In genomic region chr2:64166212-64166611, GRCh38 we compare ENCODE assay signal across 21 cellular contexts. TPM values are rescaled to one million over a fixed set of nuclear protein-coding genes. Genes with fewer than 3 reads are reported as not detected.
DNase-seq lines count a peak whose midpoint lies in the region; ATAC-seq lines count a peak whose summit lies in the region.
"Had no signal": no experiment of that assay in that cellular context is flagged by ENCODE, and none has a peak within 500 bp of the region (broad histone marks: within the 10 kb centered on the region; RNA-seq: fewer than 3 reads in every experiment).

No MANE protein-coding gene starts in this region.

- H3K36me3 Mint-ChIP-seq in activated CD4-positive, alpha-beta memory T cell treated with anti-CD3 and anti-CD28 coated beads for 36 hours, result no peaks in the 10 kb centered on the region
- no peaks in the 10 kb centered on the region for H3K36me3 Mint-ChIP-seq in activated CD4-positive, alpha-beta memory T cell treated with anti-CD3 and anti-CD28 coated beads, Interleukin-2, amount 10 ng/mL, durations not matched to agents 7 days and 5 days (ENCODE audit: low read depth)
- H3K36me3 Mint-ChIP-seq in activated T-helper 17 cell treated with anti-CD3 and anti-CD28 coated beads, Interleukin-2, amount 50 U/mL, for 72 hours (ENCODE audit: low read depth), result no peaks in the 10 kb centered on the region
- H3K36me3 Mint-ChIP-seq: CD4-positive, CD25-positive, alpha-beta regulatory T cell had no signal

- intact Hi-C loops in activated CD4-positive, alpha-beta memory T cell treated with anti-CD3 and anti-CD28 coated beads for 36 hours (cut with micrococcal nuclease), result loop anchor here (1.0 to 2.0 kb wide), 4 partner anchors 22 to 65 kb away; partner anchors contain the start of gene PELI1

- CTCF ChIA-PET in activated CD4-positive, alpha-beta memory T cell treated with anti-CD3 and anti-CD28 coated beads for 36 hours (lab: Charles Lee), result no interaction called here
- CTCF ChIA-PET in activated CD4-positive, alpha-beta memory T cell treated with anti-CD3 and anti-CD28 coated beads, Interleukin-2, amount 10 ng/mL, durations not matched to agents 7 days and 5 days (lab: Charles Lee), result no interaction called here

- POLR2A ChIA-PET in activated CD4-positive, alpha-beta memory T cell treated with anti-CD3 and anti-CD28 coated beads for 36 hours (lab: Charles Lee), result interaction anchor here (2.9 kb wide), 1 partner anchor 48 kb away, joined by 12 read pairs; no protein-coding TSS in a partner anchor
- POLR2A ChIA-PET in activated CD4-positive, alpha-beta memory T cell treated with anti-CD3 and anti-CD28 coated beads, Interleukin-2, amount 10 ng/mL, durations not matched to agents 7 days and 5 days (lab: Charles Lee), result no interaction called here

- no peaks in the 10 kb centered on the region for H3K4me1 Mint-ChIP-seq in activated CD4-positive, alpha-beta memory T cell treated with anti-CD3 and anti-CD28 coated beads for 36 hours (ENCODE audit: low read depth)
- no peaks in the 10 kb centered on the region for H3K4me1 Mint-ChIP-seq in activated CD4-positive, alpha-beta memory T cell treated with anti-CD3 and anti-CD28 coated beads, Interleukin-2, amount 10 ng/mL, durations not matched to agents 7 days and 5 days
- no peaks in the 10 kb centered on the region for H3K4me1 Mint-ChIP-seq in stimulated activated naive CD8-positive, alpha-beta T cell treated with anti-CD3 and anti-CD28 coated beads, Interleukin-15, amount 100 ng/mL, for 72 hours
- no peaks in the 10 kb centered on the region for H3K4me1 Mint-ChIP-seq in activated T-helper 17 cell treated with anti-CD3 and anti-CD28 coated beads, Interleukin-2, amount 50 U/mL, for 72 hours

- DNase-seq in activated CD4-positive, alpha-beta memory T cell treated with anti-CD3 and anti-CD28 coated beads for 36 hours, result peak; percentile 39
- DNase-seq in activated CD4-positive, alpha-beta memory T cell treated with anti-CD3 and anti-CD28 coated beads, Interleukin-2, amount 10 ng/mL, durations not matched to agents 7 days and 5 days, result no peak
- no peak for DNase-seq in stimulated activated naive CD8-positive, alpha-beta T cell treated with anti-CD3 and anti-CD28 coated beads, Interleukin-15, Interleukin-2, amounts not matched to agents 100 U/mL and 50 U/mL, for 24 hours
- no peak for DNase-seq in stimulated activated naive CD8-positive, alpha-beta T cell treated with anti-CD3 and anti-CD28 coated beads, Interleukin-15, amount 100 ng/mL, for 72 hours
- DNase-seq in SHP77 (lab: John Stamatoyannopoulos, UW), result no peak
- no peak for DNase-seq in activated CD4-positive, CD25-positive, alpha-beta regulatory T cell (lab: John Stamatoyannopoulos, UW)
- DNase-seq: CD4-positive, CD25-positive, alpha-beta regulatory T cell; DMS153; DND-41; Karpas-422; NCI-H1092 treated with DMSO at 0.1 percent for 48 hours; NCI-H1436; NCI-H187; NCI-H2081 treated with DMSO at 0.1 percent for 48 hours; NCI-H2171; NCI-H510A; NCI-H69; SK-N-SH had no signal

- no peaks in the 10 kb centered on the region for H3K27me3 Mint-ChIP-seq in activated CD4-positive, alpha-beta memory T cell treated with anti-CD3 and anti-CD28 coated beads for 36 hours
- no peaks in the 10 kb centered on the region for H3K27me3 Mint-ChIP-seq in activated CD4-positive, alpha-beta memory T cell treated with anti-CD3 and anti-CD28 coated beads, Interleukin-2, amount 10 ng/mL, durations not matched to agents 7 days and 5 days
- no peaks in the 10 kb centered on the region for H3K27me3 Mint-ChIP-seq in stimulated activated naive CD8-positive, alpha-beta T cell treated with anti-CD3 and anti-CD28 coated beads, Interleukin-15, amount 100 ng/mL, for 72 hours
- no peaks in the 10 kb centered on the region for H3K27me3 Mint-ChIP-seq in activated T-helper 17 cell treated with anti-CD3 and anti-CD28 coated beads, Interleukin-2, amount 50 U/mL, for 72 hours
- H3K27me3 Mint-ChIP-seq: CD4-positive, CD25-positive, alpha-beta regulatory T cell had no signal

- H3K27ac Mint-ChIP-seq in activated CD4-positive, alpha-beta memory T cell treated with anti-CD3 and anti-CD28 coated beads for 36 hours, result no peak overlapping the region
- H3K27ac Mint-ChIP-seq in activated CD4-positive, alpha-beta memory T cell treated with anti-CD3 and anti-CD28 coated beads, Interleukin-2, amount 10 ng/mL, durations not matched to agents 7 days and 5 days, result no peak overlapping the region
- H3K27ac Mint-ChIP-seq in stimulated activated naive CD8-positive, alpha-beta T cell treated with anti-CD3 and anti-CD28 coated beads, Interleukin-15, amount 100 ng/mL, for 72 hours, result no peak overlapping the region
- H3K27ac Mint-ChIP-seq in activated T-helper 17 cell treated with anti-CD3 and anti-CD28 coated beads, Interleukin-2, amount 50 U/mL, for 72 hours, result no peak overlapping the region
- H3K27ac Mint-ChIP-seq: CD4-positive, CD25-positive, alpha-beta regulatory T cell had no signal

- ATAC-seq in stimulated activated naive CD8-positive, alpha-beta T cell treated with anti-CD3 and anti-CD28 coated beads, Interleukin-15, Interleukin-2, amounts not matched to agents 100 U/mL and 50 U/mL, for 24 hours, result peak; percentile 32
- ATAC-seq in stimulated activated naive CD8-positive, alpha-beta T cell treated with anti-CD3 and anti-CD28 coated beads, Interleukin-15, amount 100 ng/mL, for 72 hours, result no peak
- peak; percentile 81 for ATAC-seq in activated T-helper 17 cell treated with anti-CD3 and anti-CD28 coated beads, Interleukin-2, amount 50 U/mL, for 72 hours (replicated peaks)
- no peak for ATAC-seq in GM21360 (IDR thresholded peaks at IDR 0.05; ENCODE audit: unreplicated experiment)
- ATAC-seq: HCT116 had no signal

- H3K9me3 Mint-ChIP-seq in activated CD4-positive, alpha-beta memory T cell treated with anti-CD3 and anti-CD28 coated beads for 36 hours, result no peaks in the 10 kb centered on the region
- H3K9me3 Mint-ChIP-seq in activated CD4-positive, alpha-beta memory T cell treated with anti-CD3 and anti-CD28 coated beads, Interleukin-2, amount 10 ng/mL, durations not matched to agents 7 days and 5 days, result no peaks in the 10 kb centered on the region
- H3K9me3 Mint-ChIP-seq in stimulated activated naive CD8-positive, alpha-beta T cell treated with anti-CD3 and anti-CD28 coated beads, Interleukin-15, amount 100 ng/mL, for 72 hours, result no peaks in the 10 kb centered on the region
- no peaks in the 10 kb centered on the region for H3K9me3 Mint-ChIP-seq in activated T-helper 17 cell treated with anti-CD3 and anti-CD28 coated beads, Interleukin-2, amount 50 U/mL, for 72 hours
- H3K9me3 Mint-ChIP-seq: CD4-positive, CD25-positive, alpha-beta regulatory T cell had no signal

- no peak overlapping the region for H3K4me3 Mint-ChIP-seq in activated CD4-positive, alpha-beta memory T cell treated with anti-CD3 and anti-CD28 coated beads for 36 hours
- no peak overlapping the region for H3K4me3 Mint-ChIP-seq in activated CD4-positive, alpha-beta memory T cell treated with anti-CD3 and anti-CD28 coated beads, Interleukin-2, amount 10 ng/mL, durations not matched to agents 7 days and 5 days
- H3K4me3 Mint-ChIP-seq in stimulated activated naive CD8-positive, alpha-beta T cell treated with anti-CD3 and anti-CD28 coated beads, Interleukin-15, amount 100 ng/mL, for 72 hours, result no peak overlapping the region
- H3K4me3 Mint-ChIP-seq in activated T-helper 17 cell treated with anti-CD3 and anti-CD28 coated beads, Interleukin-2, amount 50 U/mL, for 72 hours, result no peak overlapping the region
- H3K4me3 Mint-ChIP-seq: CD4-positive, CD25-positive, alpha-beta regulatory T cell had no signal

RNA-seq across cellular contexts. Expression of gene PELI1, which starts 22.0 kb away (rescaled TPM):
- 10 to 100 TPM; 38.4 to 42.9 TPM for total RNA-seq in activated CD4-positive, alpha-beta memory T cell treated with anti-CD3 and anti-CD28 coated beads for 36 hours
- 10 to 100 TPM; 44.9 to 45.0 TPM for total RNA-seq in activated CD4-positive, alpha-beta memory T cell treated with anti-CD3 and anti-CD28 coated beads, Interleukin-2, amount 10 ng/mL, durations not matched to agents 7 days and 5 days
- 10 to 100 TPM; 57.4 to 59.7 TPM for total RNA-seq in activated T-helper 17 cell treated with anti-CD3 and anti-CD28 coated beads, Interleukin-2, amount 50 U/mL, for 72 hours

Comparison
In these comparisons a context has a peak if more than half of its experiments do, and no peak if none do; other contexts are left out.
1. ATAC-seq: peak in stimulated activated naive CD8-positive, alpha-beta T cell treated with anti-CD3 and anti-CD28 coated beads, Interleukin-15, Interleukin-2, amounts not matched to agents 100 U/mL and 50 U/mL, for 24 hours (single experiment) and activated T-helper 17 cell treated with anti-CD3 and anti-CD28 coated beads, Interleukin-2, amount 50 U/mL, for 72 hours (single experiment); none in stimulated activated naive CD8-positive, alpha-beta T cell treated with anti-CD3 and anti-CD28 coated beads, Interleukin-15, amount 100 ng/mL, for 72 hours (single experiment) and GM21360 (single experiment).